28 cellular contexts compared by ENCODE assay signal in the genomic region with DNA sequence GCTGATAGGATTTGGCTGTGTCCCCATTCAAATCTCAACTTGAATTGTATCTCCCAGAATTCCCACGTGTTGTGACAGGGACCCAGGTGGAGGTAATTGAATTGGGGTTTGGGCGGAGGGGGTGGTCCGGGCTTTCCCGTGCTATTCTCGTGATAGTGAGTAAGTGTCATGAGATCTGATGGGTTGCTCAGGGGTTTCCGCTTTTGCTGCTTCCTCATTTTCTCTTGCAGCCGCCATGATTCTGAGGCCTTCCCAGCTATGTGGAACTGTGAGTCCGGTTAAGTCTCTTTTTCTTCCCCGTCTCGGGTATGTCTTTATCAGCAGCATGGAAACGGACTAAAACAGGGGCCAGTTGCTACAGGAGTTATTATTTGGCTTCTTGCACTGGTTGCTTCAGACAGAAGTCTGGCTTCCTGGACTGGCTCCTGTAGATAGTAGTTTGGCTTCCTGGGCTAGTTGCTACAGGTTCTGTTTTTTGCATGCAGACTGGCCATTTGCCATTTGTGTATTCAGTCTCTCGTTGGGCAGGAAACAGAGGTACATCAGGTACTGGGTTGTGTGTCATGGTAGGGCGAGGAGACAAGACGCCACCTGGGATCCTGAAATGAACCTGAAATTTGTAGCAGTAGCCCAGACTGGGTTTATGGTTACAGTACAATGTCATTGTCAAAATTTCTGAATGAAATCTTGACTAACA. TPM values are rescaled to one million over a fixed set of nuclear protein-coding genes. Genes with fewer than 3 reads are reported as not detected.
DNase-seq lines count a peak whose midpoint lies in the region; ATAC-seq and TF ChIP-seq lines count a peak whose summit lies in the region.
"Had no signal": no experiment of that assay in that cellular context is flagged by ENCODE, and none has a peak within 500 bp of the region (broad histone marks: within the 10 kb centered on the region; RNA-seq: fewer than 3 reads in every experiment).

No MANE protein-coding gene starts in this region.

- no peaks in the 10 kb centered on the region for H3K36me3 ChIP-seq in OCI-LY3 (replicated peaks; ENCODE audit: low read depth, low read length)
- H3K36me3 ChIP-seq: HAP-1 had no signal

- H3K4me3 ChIP-seq in OCI-LY3 (ENCODE audit: low read length), result peak overlapping the region; percentile 79
- H3K4me3 ChIP-seq: HAP-1 had no signal

- H3K4me2 ChIP-seq in OCI-LY3 (ENCODE audit: low read length), result peak overlapping the region; percentile 52
- H3K4me2 ChIP-seq: KMS-11 had no signal

- peaks cover 49% of the 10 kb centered on the region for H3K79me2 ChIP-seq in OCI-LY3 (ENCODE audit: low read length)

- H3K9ac ChIP-seq in OCI-LY3 (ENCODE audit: low read length), result peak overlapping the region; percentile 65
- H3K9ac ChIP-seq: KMS-11 had no signal

- TF ChIP-seq CTCF in OCI-LY3 (IDR thresholded peaks at IDR 0.05; ENCODE audit: low read depth, low read length) (no peak), osteocyte (IDR thresholded peaks at IDR 0.05) (no peak)

- H3K27me3 ChIP-seq in OCI-LY3 (ENCODE audit: low read depth, low read length), result no peaks in the 10 kb centered on the region

- peaks cover 11% of the 10 kb centered on the region for H3K4me1 ChIP-seq in OCI-LY3 (ENCODE audit: low read length)
- H3K4me1 ChIP-seq: HAP-1 had no signal

- no peaks in the 10 kb centered on the region for H3K9me3 ChIP-seq in OCI-LY3 (ENCODE audit: insufficient read depth, low read length)
- H3K9me3 ChIP-seq: HAP-1 had no signal

- no peak overlapping the region for H3K27ac Mint-ChIP-seq in osteocyte (ENCODE audit: unreplicated experiment)
- H3K27ac Mint-ChIP-seq: B cell; CD8-positive, alpha-beta memory T cell; HFFc6; IgD-negative memory B cell had no signal

- no peaks in the 10 kb centered on the region for H3K4me1 Mint-ChIP-seq in osteocyte (ENCODE audit: unreplicated experiment)
- H3K4me1 Mint-ChIP-seq: B cell; CD14-positive monocyte; CD8-positive, alpha-beta memory T cell; IgD-negative memory B cell had no signal

- no peaks in the 10 kb centered on the region for H3K9me3 Mint-ChIP-seq in osteocyte (ENCODE audit: unreplicated experiment)

- H3K36me3 Mint-ChIP-seq in osteocyte (ENCODE audit: unreplicated experiment), result no peaks in the 10 kb centered on the region
- H3K36me3 Mint-ChIP-seq: CD14-positive monocyte; CD8-positive, alpha-beta memory T cell; IgD-negative memory B cell had no signal

- ATAC-seq in GM21786 (IDR thresholded peaks at IDR 0.05; ENCODE audit: unreplicated experiment), result no peak
- ATAC-seq: Panc1 had no signal

- H3K27ac ChIP-seq in OCI-LY3 (ENCODE audit: low read length), result peak overlapping the region; percentile 85
- H3K27ac ChIP-seq: 22Rv1, KMS-11 had no signal

- peak; percentile 18 for DNase-seq in NCI-H2171 treated with DMSO at 0.1 percent for 48 hours (lab: John Stamatoyannopoulos, UW)
- DNase-seq in NCI-H2171 (lab: John Stamatoyannopoulos, UW), result no peak
- DNase-seq in cerebellar nuclear complex (lab: John Stamatoyannopoulos, UW), result peak; percentile 3 to 31
- no peak for DNase-seq in NCI-H1105 treated with DMSO at 0.1 percent for 48 hours (lab: John Stamatoyannopoulos, UW)
- DNase-seq in osteocyte (ENCODE audit: extremely low spot score, unreplicated experiment), result no peak
- DNase-seq: CD8-positive, alpha-beta memory T cell; DMS 273 treated with DMSO at 0.1 percent for 48 hours; GOT3; HFFc6; MV-4-11; NCI-H1105; NCI-H146; NCI-H1930; NCI-H2107; NCI-H446 treated with DMSO at 0.1 percent for 48 hours; NCI-H526; NCI-H82; NK-92 treated with Interleukin-12 subunit alpha and Interleukin-12 subunit beta, amount 100 ng/mL, for 24 hours; SHP77 treated with DMSO at 0.1 percent for 48 hours had no signal

- H2AFZ ChIP-seq in OCI-LY3 (ENCODE audit: low read depth, low read length), result no peak overlapping the region

- no peaks in the 10 kb centered on the region for H3K27me3 Mint-ChIP-seq in osteocyte (ENCODE audit: unreplicated experiment)
- H3K27me3 Mint-ChIP-seq: B cell, IgD-negative memory B cell had no signal

- no peaks in the 10 kb centered on the region for H4K20me1 ChIP-seq in OCI-LY3 (ENCODE audit: insufficient read depth, low read length)

- no peak overlapping the region for H3K4me3 Mint-ChIP-seq in osteocyte (ENCODE audit: unreplicated experiment)
- H3K4me3 Mint-ChIP-seq: B cell; CD14-positive monocyte; CD8-positive, alpha-beta memory T cell; HFFc6; IgD-negative memory B cell had no signal

RNA-seq across cellular contexts. Expression of a gene that starts 32.6 kb away (rescaled TPM):
- not detected in 2 replicates for total RNA-seq in osteocyte
- total RNA-seq: B cell; CD8-positive, alpha-beta memory T cell; HFFc6 had no signal

Comparison
In these comparisons a context has a peak if more than half of its experiments do, and no peak if none do; other contexts are left out.
1. DNase-seq: peak in NCI-H2171 treated with DMSO at 0.1 percent for 48 hours (single experiment) and cerebellar nuclear complex (2 of 2); none in NCI-H2171 (single experiment), NCI-H1105 treated with DMSO at 0.1 percent for 48 hours (single experiment) and osteocyte (single experiment).